ENCODE assay signal across 1 cellular context in genomic region chr5:107672212-107673105, GRCh38.
A peak's percentile ranks its signal among the peaks of the same experiment; 100 is the strongest.
TF ChIP-seq lines count a peak whose summit lies in the region.

No MANE protein-coding gene starts in this region.

TF ChIP-seq in HEK293, 187 proteins besides CTCF, POLR2A, EP300 and RAD21 (continues in another document):
- TF ChIP-seq PATZ1 (tag by site-specific recombination; IDR thresholded peaks at IDR 0.05), result peak; percentile 55
- TF ChIP-seq, protein P1, sequence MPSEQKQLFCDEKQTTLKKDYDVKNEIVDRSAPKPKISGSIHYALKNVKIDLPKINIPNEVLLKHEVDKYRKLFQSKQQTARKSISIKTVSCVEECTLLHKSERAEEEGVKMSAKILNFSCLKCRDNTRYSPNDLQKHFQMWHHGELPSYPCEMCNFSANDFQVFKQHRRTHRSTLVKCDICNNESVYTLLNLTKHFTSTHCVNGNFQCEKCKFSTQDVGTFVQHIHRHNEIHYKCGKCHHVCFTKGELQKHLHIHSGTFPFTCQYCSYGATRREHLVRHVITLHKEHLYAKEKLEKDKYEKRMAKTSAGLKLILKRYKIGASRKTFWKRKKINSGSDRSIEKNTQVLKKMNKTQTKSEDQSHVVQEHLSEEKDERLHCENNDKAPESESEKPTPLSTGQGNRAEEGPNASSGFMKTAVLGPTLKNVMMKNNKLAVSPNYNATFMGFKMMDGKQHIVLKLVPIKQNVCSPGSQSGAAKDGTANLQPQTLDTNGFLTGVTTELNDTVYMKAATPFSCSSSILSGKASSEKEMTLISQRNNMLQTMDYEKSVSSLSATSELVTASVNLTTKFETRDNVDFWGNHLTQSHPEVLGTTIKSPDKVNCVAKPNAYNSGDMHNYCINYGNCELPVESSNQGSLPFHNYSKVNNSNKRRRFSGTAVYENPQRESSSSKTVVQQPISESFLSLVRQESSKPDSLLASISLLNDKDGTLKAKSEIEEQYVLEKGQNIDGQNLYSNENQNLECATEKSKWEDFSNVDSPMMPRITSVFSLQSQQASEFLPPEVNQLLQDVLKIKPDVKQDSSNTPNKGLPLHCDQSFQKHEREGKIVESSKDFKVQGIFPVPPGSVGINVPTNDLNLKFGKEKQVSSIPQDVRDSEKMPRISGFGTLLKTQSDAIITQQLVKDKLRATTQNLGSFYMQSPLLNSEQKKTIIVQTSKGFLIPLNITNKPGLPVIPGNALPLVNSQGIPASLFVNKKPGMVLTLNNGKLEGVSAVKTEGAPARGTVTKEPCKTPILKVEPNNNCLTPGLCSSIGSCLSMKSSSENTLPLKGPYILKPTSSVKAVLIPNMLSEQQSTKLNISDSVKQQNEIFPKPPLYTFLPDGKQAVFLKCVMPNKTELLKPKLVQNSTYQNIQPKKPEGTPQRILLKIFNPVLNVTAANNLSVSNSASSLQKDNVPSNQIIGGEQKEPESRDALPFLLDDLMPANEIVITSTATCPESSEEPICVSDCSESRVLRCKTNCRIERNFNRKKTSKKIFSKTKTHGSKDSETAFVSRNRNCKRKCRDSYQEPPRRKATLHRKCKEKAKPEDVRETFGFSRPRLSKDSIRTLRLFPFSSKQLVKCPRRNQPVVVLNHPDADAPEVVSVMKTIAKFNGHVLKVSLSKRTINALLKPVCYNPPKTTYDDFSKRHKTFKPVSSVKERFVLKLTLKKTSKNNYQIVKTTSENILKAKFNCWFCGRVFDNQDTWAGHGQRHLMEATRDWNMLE (tag by site-specific recombination; conservative IDR thresholded peaks at IDR 0.05; ENCODE audit: low read depth), result no peak
- TF ChIP-seq ZNF366 (tag by site-specific recombination; conservative IDR thresholded peaks at IDR 0.05), result no peak
- TF ChIP-seq ZBTB20 (tag by site-specific recombination; IDR thresholded peaks at IDR 0.05), result peak; percentile 56
- TF ChIP-seq ZNF350 (tag by site-specific recombination; IDR thresholded peaks at IDR 0.05), result no peak
- TF ChIP-seq ZNF747 (tag by site-specific recombination; IDR thresholded peaks at IDR 0.05), result no peak
- TF ChIP-seq, protein P2, sequence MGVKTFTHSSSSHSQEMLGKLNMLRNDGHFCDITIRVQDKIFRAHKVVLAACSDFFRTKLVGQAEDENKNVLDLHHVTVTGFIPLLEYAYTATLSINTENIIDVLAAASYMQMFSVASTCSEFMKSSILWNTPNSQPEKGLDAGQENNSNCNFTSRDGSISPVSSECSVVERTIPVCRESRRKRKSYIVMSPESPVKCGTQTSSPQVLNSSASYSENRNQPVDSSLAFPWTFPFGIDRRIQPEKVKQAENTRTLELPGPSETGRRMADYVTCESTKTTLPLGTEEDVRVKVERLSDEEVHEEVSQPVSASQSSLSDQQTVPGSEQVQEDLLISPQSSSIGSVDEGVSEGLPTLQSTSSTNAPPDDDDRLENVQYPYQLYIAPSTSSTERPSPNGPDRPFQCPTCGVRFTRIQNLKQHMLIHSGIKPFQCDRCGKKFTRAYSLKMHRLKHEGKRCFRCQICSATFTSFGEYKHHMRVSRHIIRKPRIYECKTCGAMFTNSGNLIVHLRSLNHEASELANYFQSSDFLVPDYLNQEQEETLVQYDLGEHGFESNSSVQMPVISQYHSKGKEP (tag by site-specific recombination; IDR thresholded peaks at IDR 0.05), result no peak; the same call in 1 of the 2 replicates
- TF ChIP-seq ZBTB8A (tag by site-specific recombination; IDR thresholded peaks at IDR 0.05), result peak; percentile 93
- TF ChIP-seq, protein P3, sequence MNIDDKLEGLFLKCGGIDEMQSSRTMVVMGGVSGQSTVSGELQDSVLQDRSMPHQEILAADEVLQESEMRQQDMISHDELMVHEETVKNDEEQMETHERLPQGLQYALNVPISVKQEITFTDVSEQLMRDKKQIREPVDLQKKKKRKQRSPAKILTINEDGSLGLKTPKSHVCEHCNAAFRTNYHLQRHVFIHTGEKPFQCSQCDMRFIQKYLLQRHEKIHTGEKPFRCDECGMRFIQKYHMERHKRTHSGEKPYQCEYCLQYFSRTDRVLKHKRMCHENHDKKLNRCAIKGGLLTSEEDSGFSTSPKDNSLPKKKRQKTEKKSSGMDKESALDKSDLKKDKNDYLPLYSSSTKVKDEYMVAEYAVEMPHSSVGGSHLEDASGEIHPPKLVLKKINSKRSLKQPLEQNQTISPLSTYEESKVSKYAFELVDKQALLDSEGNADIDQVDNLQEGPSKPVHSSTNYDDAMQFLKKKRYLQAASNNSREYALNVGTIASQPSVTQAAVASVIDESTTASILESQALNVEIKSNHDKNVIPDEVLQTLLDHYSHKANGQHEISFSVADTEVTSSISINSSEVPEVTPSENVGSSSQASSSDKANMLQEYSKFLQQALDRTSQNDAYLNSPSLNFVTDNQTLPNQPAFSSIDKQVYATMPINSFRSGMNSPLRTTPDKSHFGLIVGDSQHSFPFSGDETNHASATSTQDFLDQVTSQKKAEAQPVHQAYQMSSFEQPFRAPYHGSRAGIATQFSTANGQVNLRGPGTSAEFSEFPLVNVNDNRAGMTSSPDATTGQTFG (tag by site-specific recombination; IDR thresholded peaks at IDR 0.05; ENCODE audit: borderline replicate concordance), result no peak
- no peak for TF ChIP-seq REPIN1 (tag by site-specific recombination; IDR thresholded peaks at IDR 0.05; ENCODE audit: low read depth)
- no peak for TF ChIP-seq ZNF211 (tag by site-specific recombination; IDR thresholded peaks at IDR 0.05; ENCODE audit: low read depth)
- TF ChIP-seq OVOL3 (tag by site-specific recombination; IDR thresholded peaks at IDR 0.05), result no peak
- TF ChIP-seq PRDM4 (tag by site-specific recombination; IDR thresholded peaks at IDR 0.05), result peak; percentile 45; the same call in 1 of the 2 replicates
- TF ChIP-seq ZBTB17 (tag by site-specific recombination; IDR thresholded peaks at IDR 0.05), result peak; percentile 90
- TF ChIP-seq GFI1B (tag by site-specific recombination; IDR thresholded peaks at IDR 0.05), result 0 out of 2 replicates have a peak, but pooled peaks have one; percentile 1
- no peak for TF ChIP-seq ZNF76 (tag by site-specific recombination; IDR thresholded peaks at IDR 0.05; ENCODE audit: borderline replicate concordance, low read depth)
- TF ChIP-seq ZBTB7A (tag by site-specific recombination; IDR thresholded peaks at IDR 0.05; ENCODE audit: low read depth), result no peak
- TF ChIP-seq ZNF610 (tag by site-specific recombination; IDR thresholded peaks at IDR 0.05; ENCODE audit: borderline replicate concordance), result peak; percentile 59; the same call in 1 of the 2 replicates
- 0 out of 2 replicates have a peak, but pooled peaks have one; percentile 27 for TF ChIP-seq PRDM1 (tag by site-specific recombination; IDR thresholded peaks at IDR 0.05)
- peak; percentile 86 for TF ChIP-seq ZNF600 (tag by site-specific recombination; IDR thresholded peaks at IDR 0.05)
- TF ChIP-seq, protein P4, sequence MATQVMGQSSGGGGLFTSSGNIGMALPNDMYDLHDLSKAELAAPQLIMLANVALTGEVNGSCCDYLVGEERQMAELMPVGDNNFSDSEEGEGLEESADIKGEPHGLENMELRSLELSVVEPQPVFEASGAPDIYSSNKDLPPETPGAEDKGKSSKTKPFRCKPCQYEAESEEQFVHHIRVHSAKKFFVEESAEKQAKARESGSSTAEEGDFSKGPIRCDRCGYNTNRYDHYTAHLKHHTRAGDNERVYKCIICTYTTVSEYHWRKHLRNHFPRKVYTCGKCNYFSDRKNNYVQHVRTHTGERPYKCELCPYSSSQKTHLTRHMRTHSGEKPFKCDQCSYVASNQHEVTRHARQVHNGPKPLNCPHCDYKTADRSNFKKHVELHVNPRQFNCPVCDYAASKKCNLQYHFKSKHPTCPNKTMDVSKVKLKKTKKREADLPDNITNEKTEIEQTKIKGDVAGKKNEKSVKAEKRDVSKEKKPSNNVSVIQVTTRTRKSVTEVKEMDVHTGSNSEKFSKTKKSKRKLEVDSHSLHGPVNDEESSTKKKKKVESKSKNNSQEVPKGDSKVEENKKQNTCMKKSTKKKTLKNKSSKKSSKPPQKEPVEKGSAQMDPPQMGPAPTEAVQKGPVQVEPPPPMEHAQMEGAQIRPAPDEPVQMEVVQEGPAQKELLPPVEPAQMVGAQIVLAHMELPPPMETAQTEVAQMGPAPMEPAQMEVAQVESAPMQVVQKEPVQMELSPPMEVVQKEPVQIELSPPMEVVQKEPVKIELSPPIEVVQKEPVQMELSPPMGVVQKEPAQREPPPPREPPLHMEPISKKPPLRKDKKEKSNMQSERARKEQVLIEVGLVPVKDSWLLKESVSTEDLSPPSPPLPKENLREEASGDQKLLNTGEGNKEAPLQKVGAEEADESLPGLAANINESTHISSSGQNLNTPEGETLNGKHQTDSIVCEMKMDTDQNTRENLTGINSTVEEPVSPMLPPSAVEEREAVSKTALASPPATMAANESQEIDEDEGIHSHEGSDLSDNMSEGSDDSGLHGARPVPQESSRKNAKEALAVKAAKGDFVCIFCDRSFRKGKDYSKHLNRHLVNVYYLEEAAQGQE (tag by site-specific recombination; IDR thresholded peaks at IDR 0.05), result peak; percentile 68
- no peak for TF ChIP-seq ZNF280C (tag by site-specific recombination; IDR thresholded peaks at IDR 0.05)
- TF ChIP-seq ZNF548 (tag by site-specific recombination; IDR thresholded peaks at IDR 0.05), result no peak
- TF ChIP-seq ZBTB49 (tag by site-specific recombination; IDR thresholded peaks at IDR 0.05; ENCODE audit: low read depth), result no peak
- TF ChIP-seq ZBTB1 (tag by site-specific recombination; IDR thresholded peaks at IDR 0.05), result peak; percentile 42
- no peak; the same call in 1 of the 2 replicates for TF ChIP-seq FEZF1 (tag by site-specific recombination; IDR thresholded peaks at IDR 0.05)
- TF ChIP-seq ZNF19 (tag by site-specific recombination; IDR thresholded peaks at IDR 0.05; ENCODE audit: low read depth), result no peak
- TF ChIP-seq ZNF391 (tag by site-specific recombination; IDR thresholded peaks at IDR 0.05; ENCODE audit: borderline replicate concordance, low read depth), result no peak
- no peak for TF ChIP-seq GLI2 (tag by site-specific recombination; IDR thresholded peaks at IDR 0.05; ENCODE audit: borderline replicate concordance, low read depth)
- TF ChIP-seq, protein P5, sequence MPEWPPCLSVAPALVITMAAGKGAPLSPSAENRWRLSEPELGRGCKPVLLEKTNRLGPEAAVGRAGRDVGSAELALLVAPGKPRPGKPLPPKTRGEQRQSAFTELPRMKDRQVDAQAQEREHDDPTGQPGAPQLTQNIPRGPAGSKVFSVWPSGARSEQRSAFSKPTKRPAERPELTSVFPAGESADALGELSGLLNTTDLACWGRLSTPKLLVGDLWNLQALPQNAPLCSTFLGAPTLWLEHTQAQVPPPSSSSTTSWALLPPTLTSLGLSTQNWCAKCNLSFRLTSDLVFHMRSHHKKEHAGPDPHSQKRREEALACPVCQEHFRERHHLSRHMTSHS (tag by site-specific recombination; IDR thresholded peaks at IDR 0.05), result no peak
- TF ChIP-seq ZNF629 (tag by site-specific recombination; IDR thresholded peaks at IDR 0.05), result no peak
- TF ChIP-seq MZF1 (tag by site-specific recombination; IDR thresholded peaks at IDR 0.05; ENCODE audit: borderline replicate concordance), result 0 out of 2 replicates have a peak, but pooled peaks have one; percentile 23
